Comparison of ENCODE assay signal across 8 cellular contexts in the genomic region with DNA sequence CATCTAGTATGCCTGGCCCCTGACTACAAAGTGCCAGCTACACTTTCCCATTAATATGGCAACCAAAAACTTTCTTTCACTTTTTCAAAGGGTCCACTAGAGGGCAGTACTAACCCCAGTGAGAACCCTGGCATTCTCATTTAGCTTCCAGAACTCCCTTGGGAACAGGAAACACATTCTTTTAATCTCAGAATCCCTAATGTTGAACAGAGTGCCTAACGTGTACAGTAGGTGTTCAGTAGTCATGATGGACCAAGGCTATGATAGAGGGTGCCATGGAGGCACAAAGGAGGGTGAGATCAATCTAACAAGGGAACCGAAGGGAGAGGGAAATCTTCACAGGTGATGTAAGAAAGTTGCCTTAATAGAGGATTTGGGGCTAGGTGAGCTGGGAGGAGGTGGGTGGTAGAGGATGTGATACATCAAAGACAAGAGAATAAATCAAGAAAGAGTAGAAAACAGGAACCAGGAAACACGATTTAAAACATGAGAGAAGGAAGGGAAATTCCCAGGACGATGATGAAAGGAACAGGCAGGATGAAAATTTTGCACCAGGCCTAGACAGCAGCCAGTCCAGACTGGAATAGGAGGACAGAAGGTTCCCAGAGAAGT. TPM values are rescaled to one million over a fixed set of nuclear protein-coding genes. Genes with fewer than 3 reads are reported as not detected.
DNase-seq lines count a peak whose midpoint lies in the region; ATAC-seq, FAIRE-seq and TF ChIP-seq lines count a peak whose summit lies in the region.

No MANE protein-coding gene starts in this region.

- DNase-seq in Ammon's horn (ENCODE audit: low spot score) (peak; percentile 43), GM12891 (ENCODE audit: insufficient read length, low spot score) (no peak), NCI-H2081 (lab: John Stamatoyannopoulos, UW) (peak; percentile 71 to 74), activated B cell treated with CpG ODN at 0.5 μM for 24 hours (no peak), globus pallidus (ENCODE audit: low spot score) (peak; percentile 65), renal cortical epithelial cell (ENCODE audit: low read depth) (peak; percentile 74)
- DNase-seq in activated CD4-positive, CD25-positive, alpha-beta regulatory T cell treated with anti-CD3 and anti-CD28 coated beads, Interleukin-2, amount 50 U/mL, for 72 hours: no peak
- DNase-seq in stimulated activated CD8-positive, alpha-beta memory T cell treated with anti-CD3 and anti-CD28 coated beads, Interleukin-4, amount 100 ng/mL, for 48 hours: no peak

- FAIRE-seq in GM12891 (lab: Jason Lieb, UNC): peak; percentile 80

- H3K27ac Mint-ChIP-seq in activated B cell treated with CpG ODN at 0.5 μM for 24 hours: peak overlapping the region; percentile 72

- intact Hi-C loops in activated B cell treated with CpG ODN at 0.5 μM for 24 hours (cut with micrococcal nuclease): no loop called here

- peaks cover 2% of the 10 kb centered on the region for H3K9me3 Mint-ChIP-seq in activated B cell treated with CpG ODN at 0.5 μM for 24 hours

- H3K36me3 Mint-ChIP-seq in activated B cell treated with CpG ODN at 0.5 μM for 24 hours (ENCODE audit: low read depth): peaks cover 9% of the 10 kb centered on the region

- peak; percentile 56 for TF ChIP-seq CTCF in activated B cell treated with CpG ODN at 0.5 μM for 24 hours (IDR thresholded peaks at IDR 0.05)

- POLR2A ChIA-PET in activated B cell treated with CpG ODN at 0.5 μM for 24 hours (lab: Charles Lee): interaction anchor here (0.5 to 1.3 kb wide), 4 partner anchors 19 to 1142 kb away, joined by 3 to 4 read pairs (median 4); no protein-coding TSS in a partner anchor

- H3K4me1 Mint-ChIP-seq in activated B cell treated with CpG ODN at 0.5 μM for 24 hours: peaks cover 55% of the 10 kb centered on the region

- CTCF ChIA-PET in activated B cell treated with CpG ODN at 0.5 μM for 24 hours (lab: Charles Lee): interaction anchor here (0.6 to 1.9 kb wide), 6 partner anchors 12 to 327 kb away, joined by 3 to 6 read pairs (median 4); no protein-coding TSS in a partner anchor

- no peaks in the 10 kb centered on the region for H3K27me3 Mint-ChIP-seq in activated B cell treated with CpG ODN at 0.5 μM for 24 hours

- peak overlapping the region; percentile 4 for H3K4me3 Mint-ChIP-seq in activated B cell treated with CpG ODN at 0.5 μM for 24 hours

- peak; percentile 56 for ATAC-seq in activated B cell treated with CpG ODN at 0.5 μM for 24 hours (ENCODE audit: low read depth)

- TF ChIP-seq POLR2A in GM12891 (IDR thresholded peaks at IDR 0.05; ENCODE audit: low read depth, low read length): no peak

TF ChIP-seq in GM12891, 5 proteins besides CTCF, POLR2A, EP300 and RAD21:
- no peak for TF ChIP-seq POLR2AphosphoS5 (IDR thresholded peaks at IDR 0.05; ENCODE audit: low read depth, low read length)
- no peak for TF ChIP-seq POU2F2 (IDR thresholded peaks at IDR 0.05; ENCODE audit: low read depth, low read length)
- peak; percentile 92 for TF ChIP-seq SPI1 (IDR thresholded peaks at IDR 0.05; ENCODE audit: low read depth, low read length)

RNA-seq across cellular contexts. Expression of gene NSL1, which starts 41.5 kb away (rescaled TPM):
- 20.4 TPM for polyA plus RNA-seq in GM12891 (2012; ENCODE audit: low read depth, missing spikeins)
- total RNA-seq in activated B cell treated with CpG ODN at 0.5 μM for 24 hours (34.4 and 44.5 TPM in 2 replicates), renal cortical epithelial cell (31.8 and 38.4 TPM in 2 replicates)

RNA-seq across cellular contexts. Expression of gene TATDN3, which starts 41.7 kb away (rescaled TPM):
- polyA plus RNA-seq in GM12891 (2012; ENCODE audit: low read depth, missing spikeins): 11.1 TPM
- 30.3 and 31.4 TPM in 2 replicates for total RNA-seq in activated B cell treated with CpG ODN at 0.5 μM for 24 hours
- total RNA-seq in renal cortical epithelial cell: 16.0 and 17.6 TPM in 2 replicates

RNA-seq across cellular contexts. Expression of gene BATF3, which starts 50.4 kb away (rescaled TPM):
- polyA plus RNA-seq in GM12891 (2012; ENCODE audit: low read depth, missing spikeins): 20.3 TPM
- total RNA-seq in activated B cell treated with CpG ODN at 0.5 μM for 24 hours (23.5 and 25.2 TPM in 2 replicates), renal cortical epithelial cell (0.55 and 3.6 TPM in 2 replicates)

Comparison
In these comparisons a context has a peak if more than half of its experiments do, and no peak if none do; other contexts are left out.
1. DNase-seq: peak in Ammon's horn (single experiment), NCI-H2081 (2 of 2), globus pallidus (single experiment) and renal cortical epithelial cell (single experiment); none in GM12891 (single experiment), activated B cell treated with CpG ODN at 0.5 μM for 24 hours (single experiment), activated CD4-positive, CD25-positive, alpha-beta regulatory T cell treated with anti-CD3 and anti-CD28 coated beads, Interleukin-2, amount 50 U/mL, for 72 hours (single experiment) and stimulated activated CD8-positive, alpha-beta memory T cell treated with anti-CD3 and anti-CD28 coated beads, Interleukin-4, amount 100 ng/mL, for 48 hours (single experiment).